16 cellular contexts compared by ENCODE assay signal in genomic region chr20:3826420-3826819, GRCh38. TPM values are rescaled to one million over a fixed set of nuclear protein-coding genes. Genes with fewer than 3 reads are reported as not detected.
A peak's percentile ranks its signal among the peaks of the same experiment; 100 is the strongest.
DNase-seq lines count a peak whose midpoint lies in the region; ATAC-seq and TF ChIP-seq lines count a peak whose summit lies in the region.
"Had no signal": no experiment of that assay in that cellular context is flagged by ENCODE, and none has a peak within 500 bp of the region (broad histone marks: within the 10 kb centered on the region; RNA-seq: fewer than 3 reads in every experiment).

No MANE protein-coding gene starts in this region.

- no peak overlapping the region for H3K4me3 ChIP-seq in NB4 (ENCODE audit: low read depth, low read length)

- no peaks in the 10 kb centered on the region for H3K36me3 Mint-ChIP-seq in natural killer cell
- H3K36me3 Mint-ChIP-seq in natural killer cell treated with Interleukin-12 subunit alpha and Interleukin-12 subunit beta and Interleukin-15 and Interleukin-18, amount 100 ng/mL, for 72 hours: no peaks in the 10 kb centered on the region
- H3K36me3 Mint-ChIP-seq in immature natural killer cell: peaks cover 7 to 11% (median 10%) of the 10 kb centered on the region in 3 donors
- H3K36me3 Mint-ChIP-seq in activated naive CD8-positive, alpha-beta T cell treated with anti-CD3 and anti-CD28 coated beads, Interleukin-2, amount 50 U/mL, for 24 hours (ENCODE audit: low read depth): peaks cover 2% of the 10 kb centered on the region

- H3K27ac Mint-ChIP-seq in natural killer cell (peak overlapping the region; percentile 38 to 49), immature natural killer cell (peak overlapping the region in 4 of 6 donors; percentile 40 to 70 (median 57))
- peak overlapping the region in 1 of 2 donors; percentile 75 for H3K27ac Mint-ChIP-seq in natural killer cell treated with Interleukin-12 subunit alpha and Interleukin-12 subunit beta and Interleukin-15 and Interleukin-18, amount 100 ng/mL, for 72 hours
- no peak overlapping the region for H3K27ac Mint-ChIP-seq in activated naive CD8-positive, alpha-beta T cell treated with anti-CD3 and anti-CD28 coated beads, Interleukin-2, amount 50 U/mL, for 24 hours

- H3K4me3 Mint-ChIP-seq in natural killer cell (no peak overlapping the region), immature natural killer cell (no peak overlapping the region)
- no peak overlapping the region for H3K4me3 Mint-ChIP-seq in natural killer cell treated with Interleukin-12 subunit alpha and Interleukin-12 subunit beta and Interleukin-15 and Interleukin-18, amount 100 ng/mL, for 72 hours
- H3K4me3 Mint-ChIP-seq in activated naive CD8-positive, alpha-beta T cell treated with anti-CD3 and anti-CD28 coated beads, Interleukin-2, amount 50 U/mL, for 24 hours: no peak overlapping the region

- no peak for DNase-seq in natural killer cell
- DNase-seq in natural killer cell treated with Interleukin-12 subunit alpha and Interleukin-12 subunit beta and Interleukin-15 and Interleukin-18, amount 100 ng/mL, for 72 hours (ENCODE audit: low spot score): no peak
- peak; percentile 91 for DNase-seq in NB4 (ENCODE audit: low read depth)
- DNase-seq in immature natural killer cell: no peak
- no peak for DNase-seq in activated naive CD8-positive, alpha-beta T cell treated with anti-CD3 and anti-CD28 coated beads, Interleukin-2, amount 50 U/mL, for 24 hours
- no peak for DNase-seq in pons (ENCODE audit: low spot score)
- DNase-seq: CD4-positive, CD25-positive, alpha-beta regulatory T cell; DMS153; NCI-H1105 treated with DMSO at 0.1 percent for 48 hours; NCI-H1694 treated with DMSO at 0.1 percent for 48 hours; NCI-H510A; NCI-H748 treated with DMSO at 0.1 percent for 48 hours; NK-92 treated with Interleukin-12 subunit alpha and Interleukin-12 subunit beta, amount 100 ng/mL, for 24 hours; SHP77 treated with DMSO at 0.1 percent for 48 hours had no signal

- ATAC-seq in natural killer cell (no peak), HG03175 (IDR thresholded peaks at IDR 0.05; ENCODE audit: unreplicated experiment) (no peak)
- no peak for ATAC-seq in natural killer cell treated with Interleukin-12 subunit alpha and Interleukin-12 subunit beta and Interleukin-15 and Interleukin-18, amount 100 ng/mL, for 72 hours
- ATAC-seq in activated naive CD8-positive, alpha-beta T cell treated with anti-CD3 and anti-CD28 coated beads, Interleukin-2, amount 50 U/mL, for 24 hours: no peak
- ATAC-seq: SK-N-SH treated with all-trans-retinoic acid at 6 μM for 48 hours had no signal

- H3K9me3 Mint-ChIP-seq in natural killer cell (no peaks in the 10 kb centered on the region), immature natural killer cell (no peaks in the 10 kb centered on the region)
- H3K9me3 Mint-ChIP-seq in natural killer cell treated with Interleukin-12 subunit alpha and Interleukin-12 subunit beta and Interleukin-15 and Interleukin-18, amount 100 ng/mL, for 72 hours: no peaks in the 10 kb centered on the region
- no peaks in the 10 kb centered on the region for H3K9me3 Mint-ChIP-seq in activated naive CD8-positive, alpha-beta T cell treated with anti-CD3 and anti-CD28 coated beads, Interleukin-2, amount 50 U/mL, for 24 hours
- H3K9me3 Mint-ChIP-seq: CD4-positive, CD25-positive, alpha-beta regulatory T cell had no signal

- H3K27me3 Mint-ChIP-seq in natural killer cell (ENCODE audit: low read depth in 2 of 2) (no peaks in the 10 kb centered on the region), immature natural killer cell (ENCODE audit: low read depth in 3 of 3) (peaks cover 0 to 7% (median 0%) of the 10 kb centered on the region in 3 donors)
- H3K27me3 Mint-ChIP-seq in natural killer cell treated with Interleukin-12 subunit alpha and Interleukin-12 subunit beta and Interleukin-15 and Interleukin-18, amount 100 ng/mL, for 72 hours: no peaks in the 10 kb centered on the region
- H3K27me3 Mint-ChIP-seq in activated naive CD8-positive, alpha-beta T cell treated with anti-CD3 and anti-CD28 coated beads, Interleukin-2, amount 50 U/mL, for 24 hours: no peaks in the 10 kb centered on the region

- TF ChIP-seq POLR2A in NB4 (IDR thresholded peaks at IDR 0.05; ENCODE audit: extremely low read depth, insufficient read length): no peak

- TF ChIP-seq CTCF in natural killer cell (IDR thresholded peaks at IDR 0.05): no peak
- TF ChIP-seq CTCF in NB4 (IDR thresholded peaks at IDR 0.05; ENCODE audit: low read depth, low read length): no peak

- peaks cover 16 to 18% of the 10 kb centered on the region in 2 donors for H3K4me1 Mint-ChIP-seq in natural killer cell
- H3K4me1 Mint-ChIP-seq in natural killer cell treated with Interleukin-12 subunit alpha and Interleukin-12 subunit beta and Interleukin-15 and Interleukin-18, amount 100 ng/mL, for 72 hours (ENCODE audit: low read depth in 2 of 2): peaks cover 8 to 14% of the 10 kb centered on the region in 2 donors
- H3K4me1 Mint-ChIP-seq in immature natural killer cell: peaks cover 10 to 20% of the 10 kb centered on the region in 2 donors
- peaks cover 6% of the 10 kb centered on the region for H3K4me1 Mint-ChIP-seq in activated naive CD8-positive, alpha-beta T cell treated with anti-CD3 and anti-CD28 coated beads, Interleukin-2, amount 50 U/mL, for 24 hours

- intact Hi-C loops in natural killer cell (cut with micrococcal nuclease): no loop called here

RNA-seq across cellular contexts. Expression of gene AP5S1, which starts 6.1 kb away (rescaled TPM):
- total RNA-seq in natural killer cell: 10 to 100 TPM in 2 of 3 donors, 1 to 10 TPM in 1; 7.9 to 12.3 (median 12.1) TPM
- total RNA-seq in natural killer cell treated with Interleukin-12 subunit alpha and Interleukin-12 subunit beta and Interleukin-15 and Interleukin-18, amount 100 ng/mL, for 72 hours: 10 to 100 TPM; 13.5 to 19.7 TPM
- polyA plus RNA-seq in immature natural killer cell: 10 to 100 TPM; 16.3 to 23.1 (median 17.4) TPM

RNA-seq across cellular contexts. Expression of gene MAVS, which starts 20.2 kb away (rescaled TPM):
- total RNA-seq in natural killer cell: 10 to 100 TPM; 23.1 to 30.8 (median 26.4) TPM
- 10 to 100 TPM; 38.6 to 45.2 TPM for total RNA-seq in natural killer cell treated with Interleukin-12 subunit alpha and Interleukin-12 subunit beta and Interleukin-15 and Interleukin-18, amount 100 ng/mL, for 72 hours
- 1 to 10 TPM; 1.8 to 9.3 (median 2.5) TPM for polyA plus RNA-seq in immature natural killer cell

RNA-seq across cellular contexts. Expression of gene CDC25B, which starts 30.3 kb away (rescaled TPM):
- 100 to 1,000 TPM; 123 to 147 (median 143) TPM for total RNA-seq in natural killer cell
- total RNA-seq in natural killer cell treated with Interleukin-12 subunit alpha and Interleukin-12 subunit beta and Interleukin-15 and Interleukin-18, amount 100 ng/mL, for 72 hours: 10 to 100 TPM; 38.9 to 84.1 TPM
- polyA plus RNA-seq in immature natural killer cell: 10 to 100 TPM; 25.3 to 42.0 (median 29.0) TPM

RNA-seq across cellular contexts. Expression of gene CENPB, which starts 39.9 kb away (rescaled TPM):
- 10 to 100 TPM; 46.7 to 62.6 (median 55.4) TPM for total RNA-seq in natural killer cell
- total RNA-seq in natural killer cell treated with Interleukin-12 subunit alpha and Interleukin-12 subunit beta and Interleukin-15 and Interleukin-18, amount 100 ng/mL, for 72 hours: 100 to 1,000 TPM in 1 of 2 donors, 10 to 100 TPM in 1; 75.4 to 118 TPM
- polyA plus RNA-seq in immature natural killer cell: 1 to 10 TPM; 1.0 to 1.7 (median 1.1) TPM

RNA-seq across cellular contexts. Expression of gene SPEF1, which starts 45.2 kb away (rescaled TPM):
- under 1 TPM in 1 of 3 donors, not detected in 2; 0.23 TPM for total RNA-seq in natural killer cell
- under 1 TPM; 0.24 to 0.36 TPM for total RNA-seq in natural killer cell treated with Interleukin-12 subunit alpha and Interleukin-12 subunit beta and Interleukin-15 and Interleukin-18, amount 100 ng/mL, for 72 hours
- polyA plus RNA-seq in immature natural killer cell: not detected
- total RNA-seq: CD4-positive, CD25-positive, alpha-beta regulatory T cell had no signal
- polyA plus RNA-seq: CD4-positive, CD25-positive, alpha-beta regulatory T cell had no signal
